Comparison of ENCODE assay signal across 14 cellular contexts in the genomic region with DNA sequence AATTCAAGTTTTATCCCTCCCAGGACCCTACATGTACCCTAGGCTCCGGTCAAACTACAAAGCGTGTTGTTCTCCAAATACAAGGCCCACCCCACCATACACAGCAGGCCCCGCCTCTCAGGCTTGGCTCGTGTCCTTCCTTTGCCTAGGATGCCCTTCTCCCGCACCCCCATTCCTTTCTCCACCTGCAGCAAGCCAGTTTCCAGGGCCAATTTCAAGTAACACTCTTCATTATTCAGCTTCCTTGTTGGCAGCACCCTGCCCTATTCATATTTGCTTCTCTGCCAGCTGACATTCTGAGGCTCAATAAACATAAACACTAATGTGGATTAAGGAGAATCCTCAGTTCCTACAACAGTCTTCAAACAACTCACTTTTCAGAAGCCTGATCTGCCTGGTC. TPM values are rescaled to one million over a fixed set of nuclear protein-coding genes. Genes with fewer than 3 reads are reported as not detected.
DNase-seq lines count a peak whose midpoint lies in the region; ATAC-seq and TF ChIP-seq lines count a peak whose summit lies in the region.
"Had no signal": no experiment of that assay in that cellular context is flagged by ENCODE, and none has a peak within 500 bp of the region (broad histone marks: within the 10 kb centered on the region; RNA-seq: fewer than 3 reads in every experiment).

No MANE protein-coding gene starts in this region.

- no peak for TF ChIP-seq POLR2A in body of pancreas (IDR thresholded peaks at IDR 0.05)

- H3K9me3 ChIP-seq in body of pancreas: no peaks in the 10 kb centered on the region
- H3K9me3 ChIP-seq in upper lobe of right lung: no peaks in the 10 kb centered on the region
- no peaks in the 10 kb centered on the region for H3K9me3 ChIP-seq in right atrium auricular region
- H3K9me3 ChIP-seq: Caco-2 had no signal

- ATAC-seq in left ventricle myocardium superior (peak; percentile 10), left cardiac atrium (no peak), body of pancreas (peak; percentile 43), upper lobe of right lung (peak; percentile 46), HG02870 (IDR thresholded peaks at IDR 0.05; ENCODE audit: unreplicated experiment) (no peak)

- H3K4me1 ChIP-seq in body of pancreas: peaks cover 85% of the 10 kb centered on the region
- H3K4me1 ChIP-seq in upper lobe of right lung: peaks cover 12% of the 10 kb centered on the region
- H3K4me1 ChIP-seq in right atrium auricular region: peaks cover 0 to 8% of the 10 kb centered on the region in 2 donors
- H3K4me1 ChIP-seq: Caco-2 had no signal

- TF ChIP-seq CTCF in body of pancreas (IDR thresholded peaks at IDR 0.05): no peak
- no peak for TF ChIP-seq CTCF in upper lobe of right lung (IDR thresholded peaks at IDR 0.05)
- TF ChIP-seq CTCF in right atrium auricular region (IDR thresholded peaks at IDR 0.05): no peak

- intact Hi-C loops in left ventricle myocardium superior (cut with micrococcal nuclease) (no loop called here), left cardiac atrium (cut with DNase I) (no loop called here), body of pancreas (cut with DNase I) (no loop called here), upper lobe of right lung (cut with DNase I) (no loop called here)

- H3K4me3 ChIP-seq in body of pancreas (no peak overlapping the region), upper lobe of right lung (no peak overlapping the region), right atrium auricular region (no peak overlapping the region)

- no peaks in the 10 kb centered on the region for H3K27me3 ChIP-seq in body of pancreas
- no peaks in the 10 kb centered on the region for H3K27me3 ChIP-seq in upper lobe of right lung
- H3K27me3 ChIP-seq in right atrium auricular region: no peaks in the 10 kb centered on the region

- DNase-seq in left ventricle myocardium superior (no peak), left cardiac atrium (no peak), body of pancreas (peak in 2 of 4 donors; percentile 55 to 58), mucosa of gallbladder (ENCODE audit: low spot score) (peak; percentile 29), upper lobe of right lung (no peak), NCI-H748 (lab: John Stamatoyannopoulos, UW; ENCODE audit: unreplicated experiment) (no peak), right atrium auricular region (ENCODE audit: low spot score) (no peak)
- DNase-seq: Caco-2, HCEC 1CT, NCI-H1092, NCI-H446, NCI-H748 treated with DMSO at 0.1 percent for 48 hours had no signal

- WGBS in body of pancreas, 2 donors: 24 to 33% methylated on average over 5 of the region's 5 CpGs

- peak overlapping the region; percentile 40 to 70 (median 64) for H3K27ac ChIP-seq in body of pancreas
- H3K27ac ChIP-seq in upper lobe of right lung: no peak overlapping the region
- no peak overlapping the region for H3K27ac ChIP-seq in right atrium auricular region

- H3K36me3 ChIP-seq in body of pancreas (replicated peaks in 1 of 2; ENCODE audit: insufficient read depth in 1 of 2, low read depth in 2 of 2) (no peaks in the 10 kb centered on the region), upper lobe of right lung (no peaks in the 10 kb centered on the region), right atrium auricular region (no peaks in the 10 kb centered on the region)

RNA-seq across cellular contexts. Expression of a gene that starts 31.7 kb away (rescaled TPM):
- total RNA-seq in left ventricle myocardium superior: 8.9 TPM
- total RNA-seq in left cardiac atrium: 10 to 100 TPM; 19.4 to 21.6 TPM
- 100 to 1,000 TPM in 1 of 2 donors, 10 to 100 TPM in 1; 41.9 to 122 TPM for total RNA-seq in body of pancreas
- 31.1 TPM for total RNA-seq in mucosa of gallbladder
- 10.1 TPM for total RNA-seq in upper lobe of right lung
- total RNA-seq in right atrium auricular region: 10 to 100 TPM; 15.3 to 30.4 TPM
- total RNA-seq: A673 had no signal

Comparison
In these comparisons a context has a peak if more than half of its experiments do, and no peak if none do; other contexts are left out.
1. ATAC-seq: peak in left ventricle myocardium superior (single experiment), body of pancreas (single experiment) and upper lobe of right lung (single experiment); none in left cardiac atrium (0 of 2) and HG02870 (single experiment).
2. H3K27ac ChIP-seq: peak in body of pancreas (4 of 4); none in upper lobe of right lung (single experiment) and right atrium auricular region (0 of 2).